ENCODE assay signal across 8 cellular contexts in genomic region chr12:120230326-120230973, GRCh38. TPM values are rescaled to one million over a fixed set of nuclear protein-coding genes. Genes with fewer than 3 reads are reported as not detected.
A peak's percentile ranks its signal among the peaks of the same experiment; 100 is the strongest.
DNase-seq lines count a peak whose midpoint lies in the region; ATAC-seq, FAIRE-seq and TF ChIP-seq lines count a peak whose summit lies in the region.

No MANE protein-coding gene starts in this region.

- TF ChIP-seq POLR2A in esophagus muscularis mucosa (IDR thresholded peaks at IDR 0.05; ENCODE audit: low read depth): no peak

- peak overlapping the region; percentile 86 to 95 (median 91) for H3K27ac ChIP-seq in esophagus muscularis mucosa (replicated peaks in 1 of 4)

- H3K27ac Mint-ChIP-seq in nephron: peak overlapping the region; percentile 92 to 95 (median 95)

- peak overlapping the region; percentile 54 for H3K4me3 Mint-ChIP-seq in activated T-cell treated with anti-CD3 and anti-CD28 coated beads, Interleukin-2, amount 50 U/mL, for 4 hours
- peak overlapping the region; percentile 33 to 56 (median 56) for H3K4me3 Mint-ChIP-seq in nephron

- TF ChIP-seq CTCF in esophagus muscularis mucosa (IDR thresholded peaks at IDR 0.05): no peak
- no peak for TF ChIP-seq CTCF in nephron (IDR thresholded peaks at IDR 0.05; ENCODE audit: unreplicated experiment in 3 of 3)

- H3K27me3 Mint-ChIP-seq in activated T-cell treated with anti-CD3 and anti-CD28 coated beads, Interleukin-2, amount 50 U/mL, for 4 hours (ENCODE audit: low read depth): no peaks in the 10 kb centered on the region
- H3K27me3 Mint-ChIP-seq in nephron (ENCODE audit: low read depth): no peaks in the 10 kb centered on the region

- no peaks in the 10 kb centered on the region for H3K9me3 ChIP-seq in esophagus muscularis mucosa

- no peak for DNase-seq in activated T-cell treated with anti-CD3 and anti-CD28 coated beads, Interleukin-2, amount 50 U/mL, for 4 hours
- DNase-seq in activated T-cell treated with anti-CD3 and anti-CD28 coated beads for 4 hours: no peak
- DNase-seq in SW 1271 (lab: John Stamatoyannopoulos, UW): peak; percentile 90 to 95
- no peak for DNase-seq in esophagus muscularis mucosa (ENCODE audit: extremely low spot score)
- no peak for DNase-seq in frontal cortex (ENCODE audit: low spot score in 2 of 2)

- 10% methylated on average over 5 of the region's 9 CpGs for WGBS in esophagus muscularis mucosa

- H3K4me1 ChIP-seq in esophagus muscularis mucosa: peaks cover 96 to 100% (median 98%) of the 10 kb centered on the region in 4 donors

- no peaks in the 10 kb centered on the region for H3K9me3 Mint-ChIP-seq in activated T-cell treated with anti-CD3 and anti-CD28 coated beads, Interleukin-2, amount 50 U/mL, for 4 hours
- no peaks in the 10 kb centered on the region for H3K9me3 Mint-ChIP-seq in nephron

- TF ChIP-seq EP300 in esophagus muscularis mucosa (IDR thresholded peaks at IDR 0.05): no peak

- no peak for FAIRE-seq in frontal cortex (lab: Jason Lieb, UNC)

- ATAC-seq in activated T-cell treated with anti-CD3 and anti-CD28 coated beads, Interleukin-2, amount 50 U/mL, for 4 hours: no peak
- ATAC-seq in GM21528 (IDR thresholded peaks at IDR 0.05; ENCODE audit: low FRiP score, unreplicated experiment) (no peak), GM18870 (IDR thresholded peaks at IDR 0.05; ENCODE audit: unreplicated experiment) (no peak)

- no peaks in the 10 kb centered on the region for H3K36me3 Mint-ChIP-seq in activated T-cell treated with anti-CD3 and anti-CD28 coated beads, Interleukin-2, amount 50 U/mL, for 4 hours (ENCODE audit: insufficient read depth)
- no peaks in the 10 kb centered on the region for H3K36me3 Mint-ChIP-seq in nephron (ENCODE audit: low read depth)

- H3K4me1 Mint-ChIP-seq in activated T-cell treated with anti-CD3 and anti-CD28 coated beads, Interleukin-2, amount 50 U/mL, for 4 hours (ENCODE audit: low read depth): peaks cover 94% of the 10 kb centered on the region
- H3K4me1 Mint-ChIP-seq in nephron: peaks cover 84% of the 10 kb centered on the region

- intact Hi-C loops in esophagus muscularis mucosa (cut with DNase I): no loop called here

- no peaks in the 10 kb centered on the region for H3K27me3 ChIP-seq in esophagus muscularis mucosa

- peaks cover 0 to 14% (median 11%) of the 10 kb centered on the region in 4 donors for H3K36me3 ChIP-seq in esophagus muscularis mucosa

- H3K4me3 ChIP-seq in esophagus muscularis mucosa: peak overlapping the region; percentile 5 to 27 (median 16)

RNA-seq across cellular contexts. Expression of gene RPLP0, which starts 29.5 kb away (rescaled TPM):
- total RNA-seq in activated T-cell treated with anti-CD3 and anti-CD28 coated beads, Interleukin-2, amount 50 U/mL, for 4 hours: 1,000 to 10,000 TPM; 4,185 to 4,369 (median 4,226) TPM
- total RNA-seq in esophagus muscularis mucosa: 1,000 to 10,000 TPM; 2,092 to 2,985 (median 2,271) TPM
- total RNA-seq in frontal cortex: 1,889 TPM

RNA-seq across cellular contexts. Expression of gene PXN, which starts 35.1 kb away (rescaled TPM):
- total RNA-seq in activated T-cell treated with anti-CD3 and anti-CD28 coated beads, Interleukin-2, amount 50 U/mL, for 4 hours: 10 to 100 TPM; 49.2 to 54.0 (median 51.1) TPM
- total RNA-seq in esophagus muscularis mucosa: 10 to 100 TPM; 51.9 to 89.4 (median 71.9) TPM
- total RNA-seq in frontal cortex: 2.4 TPM

RNA-seq across cellular contexts. Expression of gene GCN1, which starts 35.9 kb away (rescaled TPM):
- 100 to 1,000 TPM; 192 to 204 (median 200) TPM for total RNA-seq in activated T-cell treated with anti-CD3 and anti-CD28 coated beads, Interleukin-2, amount 50 U/mL, for 4 hours
- total RNA-seq in esophagus muscularis mucosa (10 to 100 TPM; 38.6 to 94.6 (median 49.3) TPM), frontal cortex (62.4 TPM)

Comparison
In these comparisons a context has a peak if more than half of its experiments do, and no peak if none do; other contexts are left out.
1. DNase-seq: peak in SW 1271 (2 of 2); none in activated T-cell treated with anti-CD3 and anti-CD28 coated beads, Interleukin-2, amount 50 U/mL, for 4 hours (single experiment), activated T-cell treated with anti-CD3 and anti-CD28 coated beads for 4 hours (single experiment), esophagus muscularis mucosa (single experiment) and frontal cortex (0 of 2).
2. RNA of gene PXN, which starts 35.1 kb away (total RNA-seq): 51.9 to 89.4 TPM in esophagus muscularis mucosa and 49.2 to 54.0 TPM in activated T-cell treated with anti-CD3 and anti-CD28 coated beads, Interleukin-2, amount 50 U/mL, for 4 hours; 2.4 TPM in frontal cortex (single experiment); every median in the first group is over 10 times any median in the second.